11 cellular contexts compared by ENCODE assay signal in genomic region chr16:85238233-85238647, GRCh38.
A peak's percentile ranks its signal among the peaks of the same experiment; 100 is the strongest.
DNase-seq lines count a peak whose midpoint lies in the region; ATAC-seq and TF ChIP-seq lines count a peak whose summit lies in the region.
"Had no signal": no experiment of that assay in that cellular context is flagged by ENCODE, and none has a peak within 500 bp of the region (broad histone marks: within the 10 kb centered on the region; RNA-seq: fewer than 3 reads in every experiment).

No MANE protein-coding gene starts in this region.

- no peak overlapping the region for H2AFZ ChIP-seq in PC-3 (ENCODE audit: low read length)

- POLR2A ChIA-PET in PC-3 (lab: Charles Lee; ENCODE audit: unreplicated experiment) = no interaction called here

- no peaks in the 10 kb centered on the region for H3K27me3 ChIP-seq in PC-3 (ENCODE audit: low read length)

- CTCF ChIA-PET in PC-3 (lab: Charles Lee) = no interaction called here

- no peaks in the 10 kb centered on the region for H3K9me2 ChIP-seq in PC-3 (replicated peaks; ENCODE audit: low read length)

- H3K4me2 ChIP-seq in PC-3 (ENCODE audit: low read length) = no peak overlapping the region

- no peaks in the 10 kb centered on the region for H3K36me3 Mint-ChIP-seq in nephron (ENCODE audit: low read depth)
- H3K36me3 Mint-ChIP-seq: CD8-positive, alpha-beta memory T cell had no signal

- no peak overlapping the region for H3K27ac ChIP-seq in PC-3 (ENCODE audit: low read length)

- peaks cover 38% of the 10 kb centered on the region for H3K4me1 Mint-ChIP-seq in nephron

- 0 out of 2 replicates have a peak, but pooled peaks cover 5% of the 10 kb centered on the region for H3K79me2 ChIP-seq in PC-3 (ENCODE audit: low read length)

- H3K9ac ChIP-seq in PC-3 (ENCODE audit: low read length) = no peak overlapping the region

- H3K9me3 ChIP-seq in PC-3 (ENCODE audit: low read length) = no peaks in the 10 kb centered on the region

- H3K4me3 ChIP-seq in fibroblast of mammary gland (ENCODE audit: control insufficient read depth, low read depth, low read length) (no peak overlapping the region), PC-3 (ENCODE audit: low read length) (no peak overlapping the region)

- H3K4me1 ChIP-seq in PC-3 (ENCODE audit: insufficient read depth, low read length) = no peaks in the 10 kb centered on the region

- peak overlapping the region in 1 of 3 experiments; percentile 19 for H3K4me3 Mint-ChIP-seq in nephron
- H3K4me3 Mint-ChIP-seq: CD8-positive, alpha-beta memory T cell had no signal

- no TSS peak for BruUV-seq in PC-3 (replicated peaks; lab: Mats Ljungman, UMichigan)

- no peaks in the 10 kb centered on the region for H3F3A ChIP-seq in PC-3 (ENCODE audit: low read length, unreplicated experiment)

- DNase-seq in AG09319 (ENCODE audit: extremely low read depth, low read depth) = peak; percentile 80
- DNase-seq in NCI-H446 treated with DMSO at 0.1 percent for 48 hours (lab: John Stamatoyannopoulos, UW) = peak; percentile 92
- peak; percentile 84 for DNase-seq in fibroblast of mammary gland (ENCODE audit: low read depth)
- DNase-seq in PC-3 = no peak
- DNase-seq in stimulated activated naive CD4-positive, alpha-beta T cell (lab: John Stamatoyannopoulos, UW) = no peak
- DNase-seq: activated naive CD4-positive, alpha-beta T cell; CD8-positive, alpha-beta memory T cell had no signal

- H3K9me3 Mint-ChIP-seq in nephron = no peaks in the 10 kb centered on the region
- H3K9me3 Mint-ChIP-seq: CD8-positive, alpha-beta memory T cell; IgD-negative memory B cell had no signal

- no peaks in the 10 kb centered on the region for H3K36me3 ChIP-seq in PC-3 (ENCODE audit: low read depth, low read length)

- TF ChIP-seq CTCF in AG09319 (IDR thresholded peaks at IDR 0.05; ENCODE audit: low read depth, low read length) (peak; percentile 19), fibroblast of mammary gland (conservative IDR thresholded peaks at IDR 0.05; ENCODE audit: control insufficient read depth, insufficient read depth, low read depth, low read length) (peak; percentile 8), nephron (IDR thresholded peaks at IDR 0.05; ENCODE audit: unreplicated experiment in 3 of 3) (peak in 2 of 3 experiments; percentile 25 to 26), PC-3 (conservative IDR thresholded peaks at IDR 0.05; ENCODE audit: low read depth, low read length) (no peak)

- peak overlapping the region; percentile 78 to 84 (median 79) for H3K27ac Mint-ChIP-seq in nephron
- H3K27ac Mint-ChIP-seq: CD8-positive, alpha-beta memory T cell; IgD-negative memory B cell had no signal

- H4K20me1 ChIP-seq in PC-3 (ENCODE audit: low read length) = peaks cover 3% of the 10 kb centered on the region; the same call in 1 of the 2 replicates

- peaks cover 3% of the 10 kb centered on the region for H3K27me3 Mint-ChIP-seq in nephron (ENCODE audit: low read depth)

- no peak for ATAC-seq in PC-3
- no peak for ATAC-seq in GM18498 (IDR thresholded peaks at IDR 0.05; ENCODE audit: unreplicated experiment)
- ATAC-seq in HG02798 (IDR thresholded peaks at IDR 0.05; ENCODE audit: poor library complexity, unreplicated experiment) = no peak

- intact Hi-C loops in PC-3 (cut with micrococcal nuclease) = no loop called here

Comparison
In these comparisons a context has a peak if more than half of its experiments do, and no peak if none do; other contexts are left out.
1. DNase-seq: peak in AG09319 (single experiment), NCI-H446 treated with DMSO at 0.1 percent for 48 hours (single experiment) and fibroblast of mammary gland (single experiment); none in PC-3 (single experiment) and stimulated activated naive CD4-positive, alpha-beta T cell (0 of 6).